ENCODE assay signal across 20 cellular contexts in the genomic region with DNA sequence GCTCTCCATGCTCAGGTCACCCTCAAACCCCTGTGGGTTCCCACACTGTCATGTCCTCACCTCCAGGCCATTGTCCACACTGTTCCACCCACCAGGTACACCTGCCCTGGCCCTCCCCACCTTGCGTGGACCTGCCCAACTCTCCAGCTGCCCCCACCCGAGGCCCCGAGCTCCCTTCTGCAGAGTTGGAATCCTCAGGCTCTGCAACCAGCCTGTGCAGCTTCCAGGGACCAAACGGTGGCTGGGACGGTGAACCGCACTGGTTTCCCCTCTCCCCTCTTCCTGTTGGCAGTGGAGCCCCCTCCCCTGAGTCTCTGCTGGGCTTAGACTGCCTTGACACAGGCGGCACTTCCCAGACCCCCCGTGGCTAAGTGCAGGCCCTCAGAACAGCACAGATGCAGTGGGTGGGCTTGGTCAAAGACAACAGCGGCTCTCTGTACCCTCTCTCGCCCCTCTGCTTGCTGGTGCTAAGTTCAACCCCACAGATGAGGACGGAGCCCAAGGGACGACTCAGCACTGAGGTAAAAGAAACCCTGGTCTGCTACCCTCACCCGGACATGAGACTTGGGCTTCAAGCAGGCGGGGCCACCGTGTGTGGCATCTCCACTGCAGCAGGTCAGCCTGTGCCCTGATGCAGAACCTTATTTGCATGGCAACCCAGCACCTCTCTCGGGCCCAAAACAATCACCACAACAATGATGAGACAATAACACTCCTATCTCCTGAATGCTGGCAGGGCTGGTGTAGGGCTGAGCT. TPM values are rescaled to one million over a fixed set of nuclear protein-coding genes. Genes with fewer than 3 reads are reported as not detected.
"Had no signal": no experiment of that assay in that cellular context is flagged by ENCODE, and none has a peak within 500 bp of the region (broad histone marks: within the 10 kb centered on the region; RNA-seq: fewer than 3 reads in every experiment).

No MANE protein-coding gene starts in this region.

- H3K9me3 Mint-ChIP-seq: activated CD4-positive, alpha-beta T cell treated with anti-CD3 and anti-CD28 coated beads, Interleukin-2, amount 10 ng/mL, durations not matched to agents 24 days and 14 days; activated naive CD4-positive, alpha-beta T cell treated with anti-CD3 and anti-CD28 coated beads, Interleukin-2, amount 50 U/mL, for 72 hours; nephron progenitor cell; T-helper 1 cell treated with Interleukin-12 subunit alpha and Interleukin-12 subunit beta and Interleukin-4 antibody, amounts not matched to agents 30 μg/mL and 1 μg/mL, for 36 hours had no signal

- FAIRE-seq: endothelial cell of umbilical vein, urothelium cell line had no signal

- ATAC-seq: activated CD8-positive, alpha-beta T cell treated with anti-CD3 and anti-CD28 coated beads, Interleukin-2, amount 10 ng/mL, durations not matched to agents 7 days and 5 days; activated naive CD4-positive, alpha-beta T cell treated with anti-CD3 and anti-CD28 coated beads, Interleukin-2, amount 50 U/mL, for 72 hours had no signal

- H3K4me3 Mint-ChIP-seq: activated CD4-positive, alpha-beta T cell treated with anti-CD3 and anti-CD28 coated beads, Interleukin-2, amount 10 ng/mL, durations not matched to agents 24 days and 14 days; activated CD8-positive, alpha-beta T cell treated with anti-CD3 and anti-CD28 coated beads, Interleukin-2, amount 10 ng/mL, durations not matched to agents 7 days and 5 days; nephron progenitor cell; T-helper 1 cell treated with Interleukin-12 subunit alpha and Interleukin-12 subunit beta and Interleukin-4 antibody, amounts not matched to agents 30 μg/mL and 1 μg/mL, for 36 hours had no signal

- H3K4me1 ChIP-seq: colonic mucosa, esophagus squamous epithelium had no signal

- H3K4me3 ChIP-seq: colonic mucosa, esophagus squamous epithelium had no signal

- H3K27me3 ChIP-seq: colonic mucosa had no signal

- DNase-seq: activated CD4-positive, alpha-beta T cell treated with anti-CD3 and anti-CD28 coated beads, Interleukin-2, amount 10 ng/mL, durations not matched to agents 24 days and 14 days; activated CD4-positive, CD25-positive, alpha-beta regulatory T cell; activated CD8-positive, alpha-beta memory T cell treated with anti-CD3 and anti-CD28 coated beads, Interleukin-2, amount 50 U/mL, for 4 hours; activated CD8-positive, alpha-beta T cell treated with anti-CD3 and anti-CD28 coated beads, Interleukin-2, amount 10 ng/mL, durations not matched to agents 7 days and 5 days; activated effector memory CD4-positive, alpha-beta T cell treated with anti-CD3 and anti-CD28 coated beads, Interleukin-2, amount 50 U/mL, for 16 hours; activated T-cell treated with anti-CD3 and anti-CD28 coated beads, Interleukin-2, amount 50 U/mL, for 48 hours; central memory CD4-positive, alpha-beta T cell; colonic mucosa; esophagus squamous epithelium; hippocampal formation; nephron progenitor cell; stimulated activated CD4-positive, alpha-beta T cell treated with anti-CD3 and anti-CD28 coated beads, Interleukin-12 subunit alpha, Interleukin-12 subunit beta, amount 100 ng/mL, for 4 hours; stimulated activated CD4-positive, alpha-beta T cell treated with anti-CD3 and anti-CD28 coated beads, Interleukin-2, amount 100 ng/mL, for 24 hours had no signal

- H3K36me3 Mint-ChIP-seq: activated naive CD4-positive, alpha-beta T cell treated with anti-CD3 and anti-CD28 coated beads, Interleukin-2, amount 50 U/mL, for 72 hours had no signal

- H3K36me3 ChIP-seq: colonic mucosa, esophagus squamous epithelium had no signal

- H3K27ac ChIP-seq: colonic mucosa, esophagus squamous epithelium had no signal

- H3K9me3 ChIP-seq: colonic mucosa, esophagus squamous epithelium had no signal

- H3K27ac Mint-ChIP-seq: activated CD4-positive, alpha-beta T cell treated with anti-CD3 and anti-CD28 coated beads, Interleukin-2, amount 10 ng/mL, durations not matched to agents 24 days and 14 days; activated CD8-positive, alpha-beta T cell treated with anti-CD3 and anti-CD28 coated beads, Interleukin-2, amount 10 ng/mL, durations not matched to agents 7 days and 5 days; activated naive CD4-positive, alpha-beta T cell treated with anti-CD3 and anti-CD28 coated beads, Interleukin-2, amount 50 U/mL, for 72 hours; nephron progenitor cell; T-helper 1 cell treated with Interleukin-12 subunit alpha and Interleukin-12 subunit beta and Interleukin-4 antibody, amounts not matched to agents 30 μg/mL and 1 μg/mL, for 36 hours had no signal

RNA-seq across cellular contexts. Expression of a gene that starts 11.0 kb away (rescaled TPM):
- total RNA-seq: endothelial cell of umbilical vein, fibroblast of villous mesenchyme, kidney epithelial cell, osteocyte had no signal

RNA-seq across cellular contexts. Expression of a gene that starts 48.4 kb away (rescaled TPM):
- total RNA-seq: activated CD4-positive, alpha-beta T cell treated with anti-CD3 and anti-CD28 coated beads, Interleukin-2, amount 10 ng/mL, durations not matched to agents 24 days and 14 days; activated CD8-positive, alpha-beta T cell treated with anti-CD3 and anti-CD28 coated beads, Interleukin-2, amount 10 ng/mL, durations not matched to agents 7 days and 5 days; activated naive CD4-positive, alpha-beta T cell treated with anti-CD3 and anti-CD28 coated beads, Interleukin-2, amount 50 U/mL, for 72 hours; endothelial cell of umbilical vein; fibroblast of villous mesenchyme; osteocyte had no signal
